16 cellular contexts compared by ENCODE assay signal in genomic region chr3:64548200-64548889, GRCh38.
DNase-seq lines count a peak whose midpoint lies in the region; ATAC-seq and TF ChIP-seq lines count a peak whose summit lies in the region.
"Had no signal": no experiment of that assay in that cellular context is flagged by ENCODE, and none has a peak within 500 bp of the region (broad histone marks: within the 10 kb centered on the region; RNA-seq: fewer than 3 reads in every experiment).

No MANE protein-coding gene starts in this region.

- H3K36me3 Mint-ChIP-seq in neural progenitor cell (peaks cover 46% of the 10 kb centered on the region), GM23338 (ENCODE audit: low read depth) (no peaks in the 10 kb centered on the region)
- H3K36me3 Mint-ChIP-seq: activated naive CD4-positive, alpha-beta T cell treated with anti-CD3 and anti-CD28 coated beads, Interleukin-2, amount 50 U/mL, for 24 hours had no signal

- H3K9me3 Mint-ChIP-seq in neural progenitor cell, result peaks cover 11% of the 10 kb centered on the region
- H3K9me3 Mint-ChIP-seq in GM23338, result no peaks in the 10 kb centered on the region; the same call in 1 of the 3 replicates
- H3K9me3 Mint-ChIP-seq: activated naive CD4-positive, alpha-beta T cell treated with anti-CD3 and anti-CD28 coated beads, Interleukin-2, amount 50 U/mL, for 24 hours; T-helper 1 cell treated with Interleukin-12 subunit alpha and Interleukin-12 subunit beta and Interleukin-4 antibody, amounts not matched to agents 30 μg/mL and 1 μg/mL, for 36 hours had no signal

- H2AFZ ChIP-seq in neural progenitor cell (replicated peaks), result no peak overlapping the region
- H2AFZ ChIP-seq in GM23338, result no peak overlapping the region

- TF ChIP-seq CTCF in foreskin fibroblast (IDR thresholded peaks at IDR 0.05; ENCODE audit: low read depth, low read length), result no peak
- no peak for TF ChIP-seq CTCF in neural progenitor cell (IDR thresholded peaks at IDR 0.05)
- TF ChIP-seq CTCF in vagina (IDR thresholded peaks at IDR 0.05), result no peak
- no peak for TF ChIP-seq CTCF in GM23338 (conservative IDR thresholded peaks at IDR 0.05; ENCODE audit: low read depth in 2 of 2)

- peak overlapping the region; percentile 29 for H3K27ac Mint-ChIP-seq in neural progenitor cell
- H3K27ac Mint-ChIP-seq in GM23338, result no peak overlapping the region
- H3K27ac Mint-ChIP-seq: activated naive CD4-positive, alpha-beta T cell treated with anti-CD3 and anti-CD28 coated beads, Interleukin-2, amount 50 U/mL, for 24 hours; effector memory CD8-positive, alpha-beta T cell; T-helper 1 cell treated with Interleukin-12 subunit alpha and Interleukin-12 subunit beta and Interleukin-4 antibody, amounts not matched to agents 30 μg/mL and 1 μg/mL, for 36 hours had no signal

- no peaks in the 10 kb centered on the region for H4K20me1 ChIP-seq in neural progenitor cell (ENCODE audit: low read depth)
- no peaks in the 10 kb centered on the region for H4K20me1 ChIP-seq in GM23338 (replicated peaks; ENCODE audit: insufficient read depth)

- no peaks in the 10 kb centered on the region for H3K27me3 ChIP-seq in neural progenitor cell
- no peaks in the 10 kb centered on the region for H3K27me3 ChIP-seq in vagina
- H3K27me3 ChIP-seq in GM23338 (ENCODE audit: insufficient read depth), result no peaks in the 10 kb centered on the region

- H3K4me1 Mint-ChIP-seq in neural progenitor cell (peaks cover 63% of the 10 kb centered on the region), GM23338 (no peaks in the 10 kb centered on the region; the same call in none of the 3 replicates)
- H3K4me1 Mint-ChIP-seq: activated naive CD4-positive, alpha-beta T cell treated with anti-CD3 and anti-CD28 coated beads, Interleukin-2, amount 50 U/mL, for 24 hours had no signal

- TF ChIP-seq POLR2A in vagina (IDR thresholded peaks at IDR 0.05), result no peak

- H3K9me2 ChIP-seq in GM23338 (ENCODE audit: insufficient read depth), result no peaks in the 10 kb centered on the region

- peaks cover 49% of the 10 kb centered on the region for H3F3A ChIP-seq in neural progenitor cell (ENCODE audit: low read depth)
- no peaks in the 10 kb centered on the region for H3F3A ChIP-seq in GM23338 (replicated peaks; ENCODE audit: low read depth)

- H3K36me3 ChIP-seq in neural progenitor cell (no peaks in the 10 kb centered on the region), vagina (peaks cover 0 to 4% of the 10 kb centered on the region in 2 donors), GM23338 (ENCODE audit: insufficient read depth) (no peaks in the 10 kb centered on the region)

- H3K9me3 ChIP-seq in neural progenitor cell (ENCODE audit: low read depth), result no peaks in the 10 kb centered on the region
- H3K9me3 ChIP-seq in vagina, result no peaks in the 10 kb centered on the region
- H3K9me3 ChIP-seq: A549 had no signal

- H3K27ac ChIP-seq in neural progenitor cell, result no peak overlapping the region
- peak overlapping the region; percentile 51 for H3K27ac ChIP-seq in vagina
- no peak overlapping the region for H3K27ac ChIP-seq in GM23338 (ENCODE audit: low read depth)
- H3K27ac ChIP-seq: A549 had no signal

- H3K4me3 Mint-ChIP-seq in neural progenitor cell (peak overlapping the region; percentile 53), GM23338 (no peak overlapping the region)
- H3K4me3 Mint-ChIP-seq: activated naive CD4-positive, alpha-beta T cell treated with anti-CD3 and anti-CD28 coated beads, Interleukin-2, amount 50 U/mL, for 24 hours; effector memory CD8-positive, alpha-beta T cell; T-helper 1 cell treated with Interleukin-12 subunit alpha and Interleukin-12 subunit beta and Interleukin-4 antibody, amounts not matched to agents 30 μg/mL and 1 μg/mL, for 36 hours had no signal

- no peak overlapping the region for H3K4me2 ChIP-seq in neural progenitor cell
- no peak overlapping the region for H3K4me2 ChIP-seq in GM23338
- H3K4me2 ChIP-seq: A549 had no signal

- H3K9ac ChIP-seq in neural progenitor cell, result no peak overlapping the region

- DNase-seq in Right ventricle myocardium inferior (ENCODE audit: missing footprints) (peak; percentile 75), cardiac septum (ENCODE audit: low spot score) (no peak), foreskin fibroblast (peak; percentile 12 to 50), neural progenitor cell (ENCODE audit: low spot score) (no peak), vagina (ENCODE audit: extremely low spot score in 2 of 2) (no peak), GM23338 (ENCODE audit: low spot score) (no peak)
- DNase-seq: activated CD4-positive, alpha-beta T cell treated with anti-CD3 and anti-CD28 coated beads, Interleukin-2, amount 50 U/mL, for 48 hours; DMS79 treated with DMSO at 0.1 percent for 48 hours; effector memory CD8-positive, alpha-beta T cell; Karpas-422; stimulated activated CD4-positive, alpha-beta T cell treated with anti-CD3 and anti-CD28 coated beads, Interleukin-4, amount 100 ng/mL, for 4 hours had no signal

- peak; percentile 94 for ATAC-seq in Right ventricle myocardium inferior
- ATAC-seq in GM23338, result no peak
- no peak for ATAC-seq in HG02938 (IDR thresholded peaks at IDR 0.05; ENCODE audit: unreplicated experiment)
- ATAC-seq in HG03469 (IDR thresholded peaks at IDR 0.05; ENCODE audit: unreplicated experiment), result no peak
- ATAC-seq: A549; effector memory CD8-positive, alpha-beta T cell had no signal

- H3K27me3 Mint-ChIP-seq in neural progenitor cell (ENCODE audit: insufficient read depth, low read depth), result peaks cover 12% of the 10 kb centered on the region
- peaks cover 4% of the 10 kb centered on the region for H3K27me3 Mint-ChIP-seq in GM23338 (ENCODE audit: insufficient read depth, low read depth, poor library complexity)
- H3K27me3 Mint-ChIP-seq: activated naive CD4-positive, alpha-beta T cell treated with anti-CD3 and anti-CD28 coated beads, Interleukin-2, amount 50 U/mL, for 24 hours; effector memory CD8-positive, alpha-beta T cell had no signal

- H3K4me3 ChIP-seq in foreskin fibroblast (ENCODE audit: low read depth in 1 of 2, low read length in 2 of 2) (no peak overlapping the region), neural progenitor cell (no peak overlapping the region), vagina (no peak overlapping the region), GM23338 (no peak overlapping the region)
- H3K4me3 ChIP-seq: A549 had no signal

- H3K79me2 ChIP-seq in neural progenitor cell (ENCODE audit: low read depth), result no peaks in the 10 kb centered on the region
- H3K79me2 ChIP-seq in GM23338 (replicated peaks; ENCODE audit: insufficient read depth), result no peaks in the 10 kb centered on the region

- intact Hi-C loops in Right ventricle myocardium inferior (cut with DNase I) (no loop called here), cardiac septum (cut with DNase I) (no loop called here), vagina (cut with DNase I) (no loop called here)

- peaks cover 59% of the 10 kb centered on the region for H3K4me1 ChIP-seq in neural progenitor cell
- peaks cover 13% of the 10 kb centered on the region for H3K4me1 ChIP-seq in vagina
- no peaks in the 10 kb centered on the region for H3K4me1 ChIP-seq in GM23338 (ENCODE audit: insufficient read depth)
- H3K4me1 ChIP-seq: A549 had no signal

TF ChIP-seq in GM23338, 12 proteins besides CTCF, POLR2A, EP300 and RAD21 (continues in another document):
- TF ChIP-seq STAT1 (IDR thresholded peaks at IDR 0.05; ENCODE audit: unreplicated experiment) (no peak), POLR2AphosphoS5 (IDR thresholded peaks at IDR 0.05; ENCODE audit: low read depth) (no peak), ETS1 (IDR thresholded peaks at IDR 0.05) (no peak), ZNF114 (CRISPR knock-in tag; IDR thresholded peaks at IDR 0.05) (no peak), NANOG (IDR thresholded peaks at IDR 0.05; ENCODE audit: borderline replicate concordance) (no peak), EZH2 (IDR thresholded peaks at IDR 0.05; ENCODE audit: low read depth, unreplicated experiment) (no peak), EZH2phosphoT487 (IDR thresholded peaks at IDR 0.05; ENCODE audit: unreplicated experiment) (no peak), CREB1 (CRISPR knock-in tag; IDR thresholded peaks at IDR 0.05; ENCODE audit: low read depth) (no peak)

Comparison
In these comparisons a context has a peak if more than half of its experiments do, and no peak if none do; other contexts are left out.
1. DNase-seq: peak in Right ventricle myocardium inferior (single experiment) and foreskin fibroblast (2 of 2); none in cardiac septum (single experiment), neural progenitor cell (single experiment), vagina (0 of 2) and GM23338 (single experiment).